Comparison of ENCODE assay signal across 11 cellular contexts in the genomic region with DNA sequence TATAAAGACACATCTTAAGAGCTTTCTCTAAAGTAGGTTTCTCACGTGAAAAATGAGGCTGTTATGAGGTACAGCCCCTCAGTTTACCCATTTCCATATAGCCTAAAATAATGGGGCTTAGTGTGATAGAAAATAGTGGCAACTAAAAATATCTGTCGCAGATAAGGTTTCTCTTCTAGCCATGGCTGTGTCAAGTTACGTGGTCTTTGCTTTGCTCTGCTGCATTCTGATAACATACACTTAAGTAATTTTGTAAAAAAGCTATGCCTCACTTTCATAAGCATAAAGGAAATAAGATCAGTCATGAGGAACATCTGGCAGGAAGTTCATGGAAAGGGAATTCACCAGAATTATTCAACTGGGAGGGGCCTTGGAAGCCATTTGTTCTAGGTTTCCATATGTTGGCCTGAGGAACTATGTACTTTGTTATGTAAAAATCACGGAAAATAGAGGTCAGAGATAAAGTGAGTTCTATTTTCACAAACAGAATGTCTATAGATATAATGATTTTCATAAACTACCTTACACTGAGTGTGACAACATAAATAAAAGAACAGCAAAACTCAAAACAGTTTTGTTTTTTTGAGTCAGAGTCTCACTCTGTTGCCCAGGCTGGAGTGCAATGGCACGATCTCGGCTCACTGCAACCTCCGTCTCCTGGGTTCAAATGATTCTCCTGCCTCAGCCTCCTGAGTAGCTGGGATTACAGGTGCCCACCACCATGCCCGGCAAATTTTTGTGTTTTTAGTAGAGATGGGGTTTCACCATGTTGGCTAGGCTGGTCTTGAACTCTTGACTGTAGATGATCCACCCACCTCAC.
DNase-seq lines count a peak whose midpoint lies in the region; ATAC-seq and TF ChIP-seq lines count a peak whose summit lies in the region.
"Had no signal": no experiment of that assay in that cellular context is flagged by ENCODE, and none has a peak within 500 bp of the region (broad histone marks: within the 10 kb centered on the region; RNA-seq: fewer than 3 reads in every experiment).

No MANE protein-coding gene starts in this region.

- 96 to 100% methylated on average over 4 to 8 of the region's 8 CpGs for WGBS in endodermal cell (ENCODE audit: insufficient coverage in 1 of 2, insufficient read length in 1 of 2), 2 experiments

- H3K27me3 ChIP-seq in endodermal cell (ENCODE audit: control insufficient read depth, insufficient read depth, low read length, poor library complexity, severe bottlenecking) = no peaks in the 10 kb centered on the region

- H3K27me3 Mint-ChIP-seq in nephron (ENCODE audit: low read depth) (no peaks in the 10 kb centered on the region), endodermal cell (ENCODE audit: insufficient read depth) (no peaks in the 10 kb centered on the region)

- H3K36me3 ChIP-seq in endodermal cell (ENCODE audit: control insufficient read depth, insufficient read depth, low read length) = no peaks in the 10 kb centered on the region

- H3K9me3 ChIP-seq in endodermal cell (ENCODE audit: control insufficient read depth, low read length) = no peaks in the 10 kb centered on the region

- H3K4me1 Mint-ChIP-seq in nephron (peaks cover 76% of the 10 kb centered on the region), endodermal cell (peaks cover 12% of the 10 kb centered on the region)

- H3K4me3 Mint-ChIP-seq in nephron = peak overlapping the region in 2 of 3 experiments; percentile 1 to 36
- no peak overlapping the region for H3K4me3 Mint-ChIP-seq in endodermal cell

- DNase-seq in EH (ENCODE audit: low read depth) (peak; percentile 67), Kasumi-1 (lab: John Stamatoyannopoulos, UW) (peak; percentile 42 to 49), choroid plexus epithelial cell (ENCODE audit: low read depth) (peak; percentile 79), endodermal cell (no peak), NOMO-1 treated with dmso at 0.1 percent for 144 hours (lab: John Stamatoyannopoulos, UW; ENCODE audit: unreplicated experiment) (no peak), NCI-H774 (lab: John Stamatoyannopoulos, UW) (no peak)
- DNase-seq: central memory CD4-positive, alpha-beta T cell; DND-41 had no signal

- no peak overlapping the region for H3K27ac ChIP-seq in endodermal cell (ENCODE audit: low read depth, low read length)

- H3K9me3 Mint-ChIP-seq in nephron (no peaks in the 10 kb centered on the region), endodermal cell (no peaks in the 10 kb centered on the region)

- H3K4me3 ChIP-seq in choroid plexus epithelial cell (ENCODE audit: low read depth, low read length) (no peak overlapping the region), endodermal cell (ENCODE audit: low read length) (no peak overlapping the region)

- no peak overlapping the region for H3K9ac ChIP-seq in endodermal cell (ENCODE audit: extremely low read depth, low read length, poor library complexity, severe bottlenecking)

- H3K4me1 ChIP-seq in endodermal cell (ENCODE audit: control insufficient read depth, insufficient read depth, low read length) = no peaks in the 10 kb centered on the region

- H3K27ac Mint-ChIP-seq in nephron (peak overlapping the region; percentile 94 to 97 (median 96)), endodermal cell (no peak overlapping the region)

- ATAC-seq in HG02571 (IDR thresholded peaks at IDR 0.05; ENCODE audit: unreplicated experiment) = no peak
- ATAC-seq: activated CD4-positive, CD25-positive, alpha-beta regulatory T cell treated with anti-CD3 and anti-CD28 coated beads, Interleukin-2, amount 50 U/mL, for 24 hours had no signal

- H3K36me3 Mint-ChIP-seq in nephron (ENCODE audit: low read depth) = no peaks in the 10 kb centered on the region
- H3K36me3 Mint-ChIP-seq in endodermal cell (ENCODE audit: low read depth) = no peaks in the 10 kb centered on the region

- no peak for TF ChIP-seq CTCF in choroid plexus epithelial cell (conservative IDR thresholded peaks at IDR 0.05; ENCODE audit: low read depth, low read length)
- no peak for TF ChIP-seq CTCF in nephron (IDR thresholded peaks at IDR 0.05; ENCODE audit: unreplicated experiment in 3 of 3)
- TF ChIP-seq CTCF in endodermal cell (conservative IDR thresholded peaks at IDR 0.05) = no peak

Comparison
In these comparisons a context has a peak if more than half of its experiments do, and no peak if none do; other contexts are left out.
1. DNase-seq: peak in EH (single experiment), Kasumi-1 (2 of 2) and choroid plexus epithelial cell (single experiment); none in endodermal cell (single experiment), NOMO-1 treated with dmso at 0.1 percent for 144 hours (single experiment) and NCI-H774 (single experiment).